ENCODE assay signal across 8 cellular contexts in genomic region chr1:206923009-206923960, GRCh38. TPM values are rescaled to one million over a fixed set of nuclear protein-coding genes. Genes with fewer than 3 reads are reported as not detected.
A peak's percentile ranks its signal among the peaks of the same experiment; 100 is the strongest.
DNase-seq lines count a peak whose midpoint lies in the region; TF ChIP-seq lines count a peak whose summit lies in the region.

No MANE protein-coding gene starts in this region.

- no peaks in the 10 kb centered on the region for H3K79me1 ChIP-seq in H9 (ENCODE audit: insufficient read depth, low read depth, low read length, poor library complexity, severe bottlenecking)

- no peaks in the 10 kb centered on the region for H3K27me3 ChIP-seq in H9 (ENCODE audit: insufficient read depth, low read length)
- no peaks in the 10 kb centered on the region for H3K27me3 ChIP-seq in OCI-LY1 (ENCODE audit: insufficient read depth, low read length)

- no peak overlapping the region for H3K27ac Mint-ChIP-seq in H9

- H3K9me3 Mint-ChIP-seq in H9: no peaks in the 10 kb centered on the region

- H3K4me2 ChIP-seq in H9 (ENCODE audit: insufficient read depth, insufficient read length, low read length) (no peak overlapping the region), OCI-LY1 (ENCODE audit: low read length) (peak overlapping the region; percentile 58)

- no peak overlapping the region for H2BK12ac ChIP-seq in H9 (ENCODE audit: insufficient read length, low read depth, low read length)

- no peak overlapping the region for H3T11ph ChIP-seq in H9 (ENCODE audit: low read length)

- no peak for TF ChIP-seq CTCF in GM13977 (IDR thresholded peaks at IDR 0.05; ENCODE audit: extremely low read depth, insufficient read depth, missing control alignments)
- no peak for TF ChIP-seq CTCF in H9 (conservative IDR thresholded peaks at IDR 0.05)
- no peak for TF ChIP-seq CTCF in OCI-LY1 (IDR thresholded peaks at IDR 0.05; ENCODE audit: low read length)

- H3K23ac ChIP-seq in H9 (ENCODE audit: insufficient read length, low read depth, low read length): no peak overlapping the region

- no peak overlapping the region for H4K5ac ChIP-seq in H9 (ENCODE audit: insufficient read length, low read depth, low read length)

- no peak overlapping the region for H2BK15ac ChIP-seq in H9 (ENCODE audit: low read depth, low read length)

- no peaks in the 10 kb centered on the region for H3K9me2 ChIP-seq in OCI-LY1 (ENCODE audit: low read depth, low read length)

- H3K56ac ChIP-seq in H9 (ENCODE audit: insufficient read length, low read depth, low read length): no peak overlapping the region

- H4K20me1 ChIP-seq in H9 (ENCODE audit: control insufficient read depth, insufficient read depth, insufficient read length) (no peaks in the 10 kb centered on the region), OCI-LY1 (ENCODE audit: insufficient read depth, low read length) (no peaks in the 10 kb centered on the region)

- no peak overlapping the region for H2AFZ ChIP-seq in H9 (ENCODE audit: low read length)
- H2AFZ ChIP-seq in OCI-LY1 (ENCODE audit: low read length): no peak overlapping the region

- H3K18ac ChIP-seq in H9 (ENCODE audit: insufficient read length, low read depth, low read length): no peak overlapping the region

- no peak overlapping the region for H3K14ac ChIP-seq in H9 (ENCODE audit: insufficient read depth, low read length)

- H3K79me2 ChIP-seq in H9 (ENCODE audit: insufficient read depth, low read length): no peaks in the 10 kb centered on the region
- no peaks in the 10 kb centered on the region for H3K79me2 ChIP-seq in OCI-LY1 (ENCODE audit: insufficient read depth, low read length)

- no peaks in the 10 kb centered on the region for H3K36me3 Mint-ChIP-seq in H9 (ENCODE audit: insufficient read depth in 1 of 3, low read depth in 3 of 3)

- no peak overlapping the region for H3K9ac ChIP-seq in H9 (ENCODE audit: extremely low read depth, insufficient read length, low read length)
- H3K9ac ChIP-seq in OCI-LY1 (ENCODE audit: low read length): peak overlapping the region; percentile 17

- no peak overlapping the region for H2BK120ac ChIP-seq in H9 (ENCODE audit: low read depth, low read length, poor library complexity, severe bottlenecking)

- H3K4me1 Mint-ChIP-seq in H9: no peaks in the 10 kb centered on the region

- no peak overlapping the region for H3K4ac ChIP-seq in H9 (ENCODE audit: low read depth, low read length)

- H2AK5ac ChIP-seq in H9 (ENCODE audit: insufficient read length, low read length): no peak overlapping the region

- H2BK5ac ChIP-seq in H9 (ENCODE audit: insufficient read length, low read length): no peak overlapping the region

- DNase-seq in GM13977 (ENCODE audit: low spot score) (peak; percentile 66), H9 (no peak), NCI-H2081 treated with DMSO at 0.1 percent for 48 hours (lab: John Stamatoyannopoulos, UW) (no peak), GF-D8 (lab: John Stamatoyannopoulos, UW) (no peak), OCI-M1 (lab: John Stamatoyannopoulos, UW) (no peak)
- DNase-seq in activated naive CD4-positive, alpha-beta T cell treated with anti-CD3 and anti-CD28 coated beads, Interleukin-2, amount 50 U/mL, for 16 hours: peak; percentile 73
- DNase-seq in stimulated activated CD4-positive, alpha-beta T cell treated with anti-CD3 and anti-CD28 coated beads, Interleukin-4, amount 100 ng/mL, for 24 hours: peak; percentile 76

- H3K4me3 Mint-ChIP-seq in H9: no peak overlapping the region

- H4K91ac ChIP-seq in H9 (ENCODE audit: insufficient read length, low read depth, low read length): no peak overlapping the region

- no peaks in the 10 kb centered on the region for H3K36me3 ChIP-seq in OCI-LY1 (ENCODE audit: insufficient read depth, low read length)

- H4K8ac ChIP-seq in H9 (replicated peaks; ENCODE audit: insufficient read length, low read depth, low read length): peak overlapping the region; percentile 12

- H3K27ac ChIP-seq in H9 (ENCODE audit: insufficient read length, low read depth, low read length): no peak overlapping the region
- H3K27ac ChIP-seq in OCI-LY1 (ENCODE audit: low read depth, low read length, poor library complexity, severe bottlenecking): peak overlapping the region; percentile 93

- H3K23me2 ChIP-seq in H9 (ENCODE audit: insufficient read length, low read depth, low read length, poor library complexity, severe bottlenecking): no peaks in the 10 kb centered on the region

- in situ Hi-C loops in GM13977 (cut with MboI; ENCODE audit: low pct_unique_long_range_greater_than_20kb, low sequenced_read_pairs, unreplicated experiment): no loop called here

- H3K4me3 ChIP-seq in OCI-LY1 (ENCODE audit: low read depth, low read length, poor library complexity, severe bottlenecking): peak overlapping the region; percentile 20

- peaks cover 7% of the 10 kb centered on the region for H3K27me3 Mint-ChIP-seq in H9 (ENCODE audit: low read depth)

- H3F3A ChIP-seq in OCI-LY1 (ENCODE audit: insufficient read depth, low read length): no peaks in the 10 kb centered on the region; the same call in 1 of the 2 replicates

- no peak overlapping the region for H2BK20ac ChIP-seq in H9 (ENCODE audit: low read depth, low read length, poor library complexity, severe bottlenecking)

- WGBS in H9 (ENCODE audit: extremely low coverage, insufficient read length, low lambda C conversion rate): 100% methylated on average over 4 of the region's 12 CpGs

- H3K4me1 ChIP-seq in H9 (ENCODE audit: insufficient read depth, low read length) (no peaks in the 10 kb centered on the region), OCI-LY1 (ENCODE audit: insufficient read depth, low read length, severe bottlenecking) (peaks cover 42% of the 10 kb centered on the region)

- H3K9me3 ChIP-seq in H9 (ENCODE audit: control insufficient read depth, low read depth, low read length) (no peaks in the 10 kb centered on the region), OCI-LY1 (ENCODE audit: low read length) (no peaks in the 10 kb centered on the region)

RNA-seq across cellular contexts. Expression of gene FCMR, which starts 1.5 kb away (rescaled TPM):
- not detected in 2 replicates for total RNA-seq in H9 (2021)

RNA-seq across cellular contexts. Expression of gene PIGR, which starts 23.0 kb away (rescaled TPM):
- total RNA-seq in H9 (2021): not detected in 2 replicates

RNA-seq across cellular contexts. Expression of gene IL24, which starts 26.0 kb away (rescaled TPM):
- total RNA-seq in H9 (2021): not detected in 2 replicates

RNA-seq across cellular contexts. Expression of gene FCAMR, which starts 47.0 kb away (rescaled TPM):
- total RNA-seq in H9 (2021): not detected in 2 replicates

RNA-seq across cellular contexts. Expression of gene IL20, which starts 57.9 kb away (rescaled TPM):
- total RNA-seq in H9 (2021): not detected in 2 replicates

Comparison
In these comparisons a context has a peak if more than half of its experiments do, and no peak if none do; other contexts are left out.
1. DNase-seq: peak in GM13977 (single experiment), activated naive CD4-positive, alpha-beta T cell treated with anti-CD3 and anti-CD28 coated beads, Interleukin-2, amount 50 U/mL, for 16 hours (single experiment) and stimulated activated CD4-positive, alpha-beta T cell treated with anti-CD3 and anti-CD28 coated beads, Interleukin-4, amount 100 ng/mL, for 24 hours (single experiment); none in H9 (single experiment), NCI-H2081 treated with DMSO at 0.1 percent for 48 hours (single experiment), GF-D8 (single experiment) and OCI-M1 (single experiment).